In genomic region chr7:116967983-116968382, GRCh38 we compare ENCODE assay signal across 1 cellular context.
TF ChIP-seq lines count a peak whose summit lies in the region.

No MANE protein-coding gene starts in this region.

TF ChIP-seq in K562, 482 proteins besides CTCF, POLR2A, EP300 and RAD21 (continued from another document):
- TF ChIP-seq KLF1 (tag; IDR thresholded peaks at IDR 0.05) (no peak), FOS (IDR thresholded peaks at IDR 0.05; ENCODE audit: extremely low read depth, insufficient read length) (no peak), FOXJ3 (CRISPR knock-in tag; IDR thresholded peaks at IDR 0.05) (no peak), ZNF644 (tag; IDR thresholded peaks at IDR 0.05; ENCODE audit: low read depth) (no peak), TFAP4 (CRISPR knock-in tag; IDR thresholded peaks at IDR 0.05; ENCODE audit: borderline replicate concordance) (no peak)
